ENCODE assay signal across 13 cellular contexts in the genomic region with DNA sequence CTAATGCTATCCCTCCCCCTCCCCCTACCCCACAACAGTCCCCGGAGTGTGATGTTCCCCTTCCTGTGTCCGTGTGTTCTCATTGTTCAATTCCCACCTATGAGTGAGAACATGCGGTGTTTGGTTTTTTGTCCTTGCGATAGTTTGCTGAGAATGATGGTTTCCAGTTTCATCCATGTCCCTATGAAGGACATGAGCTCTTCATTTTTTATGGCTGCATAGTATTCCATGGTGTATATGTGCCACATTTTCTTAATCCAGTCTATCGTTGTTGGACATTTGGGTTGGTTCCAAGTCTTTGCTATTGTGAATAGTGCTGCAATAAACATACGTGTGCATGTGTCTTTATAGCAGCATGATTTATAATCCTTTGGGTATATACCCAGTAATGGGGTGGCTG. TPM values are rescaled to one million over a fixed set of nuclear protein-coding genes. Genes with fewer than 3 reads are reported as not detected.
"Had no signal": no experiment of that assay in that cellular context is flagged by ENCODE, and none has a peak within 500 bp of the region (broad histone marks: within the 10 kb centered on the region; RNA-seq: fewer than 3 reads in every experiment).

No MANE protein-coding gene starts in this region.

RNA-seq across cellular contexts. Expression of gene TBX1, which starts 16.6 kb away (rescaled TPM):
- total RNA-seq: activated B cell treated with CpG ODN at 0.5 μM for 24 hours; activated CD4-positive, alpha-beta memory T cell treated with anti-CD3 and anti-CD28 coated beads for 36 hours; activated CD4-positive, alpha-beta memory T cell treated with anti-CD3 and anti-CD28 coated beads, Interleukin-2, amount 10 ng/mL, durations not matched to agents 7 days and 5 days; activated CD4-positive, alpha-beta T cell treated with anti-CD3 and anti-CD28 coated beads for 36 hours; activated CD4-positive, alpha-beta T cell treated with anti-CD3 and anti-CD28 coated beads, Interleukin-2, amount 10 ng/mL, durations not matched to agents 24 days and 14 days; activated CD4-positive, alpha-beta T cell treated with anti-CD3 and anti-CD28 coated beads, Interleukin-2, amount 10 ng/mL, durations not matched to agents 7 days and 5 days; activated CD8-positive, alpha-beta memory T cell treated with anti-CD3 and anti-CD28 coated beads for 36 hours; activated CD8-positive, alpha-beta T cell treated with anti-CD3 and anti-CD28 coated beads for 36 hours; T-helper 1 cell treated with Interleukin-12 subunit alpha and Interleukin-12 subunit beta and Interleukin-4 antibody, amounts not matched to agents 30 ng/mL and 1 ng/mL, for 36 hours; T-helper 17 cell had no signal

RNA-seq across cellular contexts. Expression of gene GP1BB, which starts 53.9 kb away (rescaled TPM):
- total RNA-seq: activated B cell treated with CpG ODN at 0.5 μM for 24 hours; activated CD4-positive, alpha-beta memory T cell treated with anti-CD3 and anti-CD28 coated beads for 36 hours; activated CD4-positive, alpha-beta memory T cell treated with anti-CD3 and anti-CD28 coated beads, Interleukin-2, amount 10 ng/mL, durations not matched to agents 7 days and 5 days; activated CD4-positive, alpha-beta T cell treated with anti-CD3 and anti-CD28 coated beads for 36 hours; activated CD4-positive, alpha-beta T cell treated with anti-CD3 and anti-CD28 coated beads, Interleukin-2, amount 10 ng/mL, durations not matched to agents 24 days and 14 days; activated CD4-positive, alpha-beta T cell treated with anti-CD3 and anti-CD28 coated beads, Interleukin-2, amount 10 ng/mL, durations not matched to agents 7 days and 5 days; activated CD8-positive, alpha-beta memory T cell treated with anti-CD3 and anti-CD28 coated beads, Interleukin-2, amount 10 ng/mL, durations not matched to agents 7 days and 5 days; activated CD8-positive, alpha-beta T cell treated with anti-CD3 and anti-CD28 coated beads for 36 hours; activated CD8-positive, alpha-beta T cell treated with anti-CD3 and anti-CD28 coated beads, Interleukin-2, amount 10 ng/mL, durations not matched to agents 7 days and 5 days; T-helper 1 cell treated with Interleukin-12 subunit alpha and Interleukin-12 subunit beta and Interleukin-4 antibody, amounts not matched to agents 30 ng/mL and 1 ng/mL, for 36 hours; T-helper 2 cell treated with Interferon-gamma antibody and Interleukin-4, amounts not matched to agents 100 ng/mL and 5 ng/mL, for 36 hours had no signal
